ENCODE assay signal across 9 cellular contexts in genomic region chr7:65239324-65239706, GRCh38.
DNase-seq lines count a peak whose midpoint lies in the region; ATAC-seq and TF ChIP-seq lines count a peak whose summit lies in the region.
"Had no signal": no experiment of that assay in that cellular context is flagged by ENCODE, and none has a peak within 500 bp of the region (broad histone marks: within the 10 kb centered on the region; RNA-seq: fewer than 3 reads in every experiment).

No MANE protein-coding gene starts in this region.

- TF ChIP-seq CTCF in Caco-2 (IDR thresholded peaks at IDR 0.05; ENCODE audit: insufficient read depth in 1 of 2, low read depth in 1 of 2, low read length in 1 of 2, severe bottlenecking in 1 of 2, unreplicated experiment in 1 of 2) = no peak
- no peak for TF ChIP-seq CTCF in sigmoid colon (IDR thresholded peaks at IDR 0.05)

- no peaks in the 10 kb centered on the region for H3K4me1 Mint-ChIP-seq in Caco-2 (ENCODE audit: low read depth, unreplicated experiment)

- intact Hi-C loops in Caco-2 (cut with micrococcal nuclease; ENCODE audit: unreplicated experiment) = no loop called here
- intact Hi-C loops in right cardiac atrium (cut with DNase I) = no loop called here
- intact Hi-C loops in sigmoid colon (cut with DNase I) = no loop called here

- H3K9me3 Mint-ChIP-seq in Caco-2 (ENCODE audit: unreplicated experiment) = no peaks in the 10 kb centered on the region
- H3K9me3 Mint-ChIP-seq: IgD-negative memory B cell had no signal

- POLR2A ChIA-PET in Caco-2 (lab: Charles Lee) = no interaction called here

- peak overlapping the region; percentile 51 for H3K4me3 ChIP-seq in Caco-2 (ENCODE audit: low read depth, low read length)
- peak overlapping the region; percentile 40 for H3K4me3 ChIP-seq in right cardiac atrium (ENCODE audit: low read length)
- peak overlapping the region in 3 of 4 donors; percentile 37 to 53 (median 52) for H3K4me3 ChIP-seq in sigmoid colon

- DNase-seq in Caco-2 (no peak), right cardiac atrium (no peak), sigmoid colon (no peak), NCI-H2196 treated with DMSO at 0.1 percent for 48 hours (lab: John Stamatoyannopoulos, UW; ENCODE audit: unreplicated experiment) (no peak), HPDE6-E6E7 (ENCODE audit: extremely low spot score) (no peak)
- DNase-seq in activated naive CD4-positive, alpha-beta T cell (lab: John Stamatoyannopoulos, UW) = no peak

- no TSS peak for BruUV-seq in Caco-2 (replicated peaks; lab: Mats Ljungman, UMichigan)

- ATAC-seq in SK-N-SH treated with all-trans-retinoic acid at 6 μM for 48 hours (no peak), right cardiac atrium (peak in 1 of 2 donors; percentile 37), GM21619 (IDR thresholded peaks at IDR 0.05; ENCODE audit: unreplicated experiment) (no peak)

- 0 out of 2 replicates have a peak, but pooled peaks cover 4% of the 10 kb centered on the region for H3K4me1 ChIP-seq in Caco-2
- no peaks in the 10 kb centered on the region for H3K4me1 ChIP-seq in right cardiac atrium (ENCODE audit: control insufficient read depth, insufficient read depth, low read length)
- peaks cover 0 to 10% (median 7%) of the 10 kb centered on the region in 4 donors for H3K4me1 ChIP-seq in sigmoid colon

- WGBS in right cardiac atrium = 38% methylated on average over 20 of the region's 20 CpGs
- WGBS in sigmoid colon, 2 donors = 26 to 48% methylated on average over 20 of the region's 20 CpGs

- peak overlapping the region; percentile 74 for H3K4me3 Mint-ChIP-seq in Caco-2 (ENCODE audit: unreplicated experiment)

- TF ChIP-seq POLR2A in sigmoid colon (IDR thresholded peaks at IDR 0.05) = no peak

- no peak for TF ChIP-seq EP300 in sigmoid colon (IDR thresholded peaks at IDR 0.05)

- H3K9me3 ChIP-seq in Caco-2 (no peaks in the 10 kb centered on the region), right cardiac atrium (ENCODE audit: control insufficient read depth, low read length) (no peaks in the 10 kb centered on the region), sigmoid colon (no peaks in the 10 kb centered on the region)

- no peaks in the 10 kb centered on the region for H3K36me3 Mint-ChIP-seq in Caco-2 (ENCODE audit: insufficient read depth, unreplicated experiment)
- H3K36me3 Mint-ChIP-seq: IgD-negative memory B cell had no signal

- no peak overlapping the region for H3K27ac Mint-ChIP-seq in Caco-2 (ENCODE audit: unreplicated experiment)
- H3K27ac Mint-ChIP-seq: IgD-negative memory B cell had no signal

- no peaks in the 10 kb centered on the region for H3K27me3 Mint-ChIP-seq in Caco-2 (ENCODE audit: insufficient read depth, unreplicated experiment)

- CTCF ChIA-PET in Caco-2 (lab: Charles Lee) = no interaction called here

- H3K27me3 ChIP-seq in Caco-2 (replicated peaks; ENCODE audit: control insufficient read depth, insufficient read depth, low read length) (no peaks in the 10 kb centered on the region), right cardiac atrium (ENCODE audit: control insufficient read depth, insufficient read depth) (no peaks in the 10 kb centered on the region), sigmoid colon (peaks cover 3 to 39% (median 9%) of the 10 kb centered on the region in 3 donors)

- H3K27ac ChIP-seq in right cardiac atrium (ENCODE audit: low read length) = no peak overlapping the region
- H3K27ac ChIP-seq in sigmoid colon = no peak overlapping the region

- no peaks in the 10 kb centered on the region for H3K36me3 ChIP-seq in Caco-2 (ENCODE audit: control insufficient read depth, insufficient read depth, low read length)
- no peaks in the 10 kb centered on the region for H3K36me3 ChIP-seq in sigmoid colon

TF ChIP-seq in SK-N-SH treated with all-trans-retinoic acid at 6 μM for 48 hours, 23 proteins besides CTCF, POLR2A, EP300 and RAD21:
- TF ChIP-seq ZNF8 (CRISPR knock-in tag; IDR thresholded peaks at IDR 0.05) (no peak), ZFP30 (CRISPR knock-in tag; IDR thresholded peaks at IDR 0.05) (0 out of 2 replicates have a peak, but pooled peaks have one; percentile 3)
